In genomic region chr4:146095867-146096266, GRCh38 we compare ENCODE assay signal across 23 cellular contexts.
DNase-seq lines count a peak whose midpoint lies in the region; ATAC-seq, FAIRE-seq and TF ChIP-seq lines count a peak whose summit lies in the region.
"Had no signal": no experiment of that assay in that cellular context is flagged by ENCODE, and none has a peak within 500 bp of the region (broad histone marks: within the 10 kb centered on the region; RNA-seq: fewer than 3 reads in every experiment).

No MANE protein-coding gene starts in this region.

- H3K9me3 ChIP-seq in WERI-Rb-1 (ENCODE audit: severe bottlenecking): no peaks in the 10 kb centered on the region
- H3K9me3 ChIP-seq: sigmoid colon, uterus had no signal

- H3K4me3 Mint-ChIP-seq in activated naive CD8-positive, alpha-beta T cell treated with anti-CD3 and anti-CD28 coated beads, Interleukin-2, amount 50 U/mL, for 24 hours: no peak overlapping the region
- H3K4me3 Mint-ChIP-seq: activated CD8-positive, alpha-beta T cell treated with anti-CD3 and anti-CD28 coated beads, Interleukin-2, amount 10 ng/mL, durations not matched to agents 7 days and 5 days; activated T-cell treated with anti-CD3 and anti-CD28 coated beads, Interleukin-2, amount 50 U/mL, for 24 hours; HFFc6; naive thymus-derived CD8-positive, alpha-beta T cell had no signal

- H3K9me3 Mint-ChIP-seq in activated naive CD8-positive, alpha-beta T cell treated with anti-CD3 and anti-CD28 coated beads, Interleukin-2, amount 50 U/mL, for 24 hours: no peaks in the 10 kb centered on the region
- H3K9me3 Mint-ChIP-seq: activated T-cell treated with anti-CD3 and anti-CD28 coated beads, Interleukin-2, amount 50 U/mL, for 24 hours; HFFc6 had no signal

- no peaks in the 10 kb centered on the region for H3K4me1 Mint-ChIP-seq in activated naive CD8-positive, alpha-beta T cell treated with anti-CD3 and anti-CD28 coated beads, Interleukin-2, amount 50 U/mL, for 24 hours
- H3K4me1 Mint-ChIP-seq: naive thymus-derived CD8-positive, alpha-beta T cell had no signal

- peak; percentile 29 for ATAC-seq in GM21447 (IDR thresholded peaks at IDR 0.05; ENCODE audit: unreplicated experiment)
- ATAC-seq in HG03571 (IDR thresholded peaks at IDR 0.05; ENCODE audit: unreplicated experiment): peak; percentile 62
- ATAC-seq in activated naive CD8-positive, alpha-beta T cell treated with anti-CD3 and anti-CD28 coated beads, Interleukin-2, amount 50 U/mL, for 24 hours: no peak
- ATAC-seq: activated CD4-positive, CD25-positive, alpha-beta regulatory T cell treated with anti-CD3 and anti-CD28 coated beads, Interleukin-2, amount 50 U/mL, for 24 hours; activated CD8-positive, alpha-beta T cell treated with anti-CD3 and anti-CD28 coated beads, Interleukin-2, amount 10 ng/mL, durations not matched to agents 7 days and 5 days; naive thymus-derived CD8-positive, alpha-beta T cell; SK-N-SH treated with all-trans-retinoic acid at 6 μM for 48 hours had no signal

- H3K27me3 ChIP-seq in kidney epithelial cell (ENCODE audit: control insufficient read depth, insufficient read depth, low read length) (no peaks in the 10 kb centered on the region), WERI-Rb-1 (ENCODE audit: insufficient read depth, low read depth, severe bottlenecking) (no peaks in the 10 kb centered on the region)
- H3K27me3 ChIP-seq: sigmoid colon, uterus had no signal

- no peak overlapping the region for H3K27ac Mint-ChIP-seq in activated naive CD8-positive, alpha-beta T cell treated with anti-CD3 and anti-CD28 coated beads, Interleukin-2, amount 50 U/mL, for 24 hours
- H3K27ac Mint-ChIP-seq: activated CD8-positive, alpha-beta T cell treated with anti-CD3 and anti-CD28 coated beads, Interleukin-2, amount 10 ng/mL, durations not matched to agents 7 days and 5 days; activated T-cell treated with anti-CD3 and anti-CD28 coated beads, Interleukin-2, amount 50 U/mL, for 24 hours; HFFc6; naive thymus-derived CD8-positive, alpha-beta T cell had no signal

- TF ChIP-seq CTCF in kidney epithelial cell (IDR thresholded peaks at IDR 0.05; ENCODE audit: insufficient read depth, low read length, poor library complexity, severe bottlenecking) (no peak), WERI-Rb-1 (IDR thresholded peaks at IDR 0.05; ENCODE audit: low read depth, low read length) (no peak)

- no peaks in the 10 kb centered on the region for H3K36me3 Mint-ChIP-seq in activated naive CD8-positive, alpha-beta T cell treated with anti-CD3 and anti-CD28 coated beads, Interleukin-2, amount 50 U/mL, for 24 hours (ENCODE audit: low read depth)
- H3K36me3 Mint-ChIP-seq: naive thymus-derived CD8-positive, alpha-beta T cell had no signal

- DNase-seq in Caki2 (ENCODE audit: low read depth): peak; percentile 30
- DNase-seq in kidney epithelial cell (ENCODE audit: low read depth): peak; percentile 43
- DNase-seq in WERI-Rb-1: no peak
- no peak for DNase-seq in GM19239 (ENCODE audit: insufficient read length, low spot score)
- no peak for DNase-seq in GDM1 (lab: John Stamatoyannopoulos, UW)
- DNase-seq in activated naive CD8-positive, alpha-beta T cell treated with anti-CD3 and anti-CD28 coated beads, Interleukin-2, amount 50 U/mL, for 24 hours: no peak
- DNase-seq: activated naive CD4-positive, alpha-beta T cell; activated T-cell treated with anti-CD3 and anti-CD28 coated beads, Interleukin-2, amount 50 U/mL, for 24 hours; EL; islet precursor cell; NK-92 treated with Interleukin-12 subunit alpha and Interleukin-12 subunit beta, amount 100 ng/mL, for 24 hours; sigmoid colon; T-helper 9 cell; uterus had no signal

- H3K4me3 ChIP-seq in kidney epithelial cell (ENCODE audit: low read depth, low read length): no peak overlapping the region
- H3K4me3 ChIP-seq in WERI-Rb-1 (ENCODE audit: low read depth, low read length): no peak overlapping the region
- H3K4me3 ChIP-seq: sigmoid colon, uterus had no signal

- peaks cover 2% of the 10 kb centered on the region for H3K27me3 Mint-ChIP-seq in activated naive CD8-positive, alpha-beta T cell treated with anti-CD3 and anti-CD28 coated beads, Interleukin-2, amount 50 U/mL, for 24 hours

- no peak overlapping the region for H3K27ac ChIP-seq in WERI-Rb-1
- H3K27ac ChIP-seq: parathyroid adenoma, sigmoid colon, uterus had no signal

- no peak for FAIRE-seq in GM19239 (lab: Jason Lieb, UNC)
- FAIRE-seq: frontal cortex had no signal

- H3K36me3 ChIP-seq in kidney epithelial cell (ENCODE audit: control insufficient read depth, insufficient read depth, low read length): no peaks in the 10 kb centered on the region
- H3K36me3 ChIP-seq in WERI-Rb-1: no peaks in the 10 kb centered on the region
- H3K36me3 ChIP-seq: sigmoid colon, uterus had no signal

- in situ Hi-C loops in Caki2 (cut with HindIII; ENCODE audit: low pct_unique_long_range_greater_than_20kb, low sequenced_read_pairs): no loop called here

Comparison
In these comparisons a context has a peak if more than half of its experiments do, and no peak if none do; other contexts are left out.
1. DNase-seq: peak in Caki2 (single experiment) and kidney epithelial cell (single experiment); none in WERI-Rb-1 (single experiment), GM19239 (single experiment), GDM1 (single experiment) and activated naive CD8-positive, alpha-beta T cell treated with anti-CD3 and anti-CD28 coated beads, Interleukin-2, amount 50 U/mL, for 24 hours (single experiment).